ENCODE assay signal across 11 cellular contexts in the genomic region with DNA sequence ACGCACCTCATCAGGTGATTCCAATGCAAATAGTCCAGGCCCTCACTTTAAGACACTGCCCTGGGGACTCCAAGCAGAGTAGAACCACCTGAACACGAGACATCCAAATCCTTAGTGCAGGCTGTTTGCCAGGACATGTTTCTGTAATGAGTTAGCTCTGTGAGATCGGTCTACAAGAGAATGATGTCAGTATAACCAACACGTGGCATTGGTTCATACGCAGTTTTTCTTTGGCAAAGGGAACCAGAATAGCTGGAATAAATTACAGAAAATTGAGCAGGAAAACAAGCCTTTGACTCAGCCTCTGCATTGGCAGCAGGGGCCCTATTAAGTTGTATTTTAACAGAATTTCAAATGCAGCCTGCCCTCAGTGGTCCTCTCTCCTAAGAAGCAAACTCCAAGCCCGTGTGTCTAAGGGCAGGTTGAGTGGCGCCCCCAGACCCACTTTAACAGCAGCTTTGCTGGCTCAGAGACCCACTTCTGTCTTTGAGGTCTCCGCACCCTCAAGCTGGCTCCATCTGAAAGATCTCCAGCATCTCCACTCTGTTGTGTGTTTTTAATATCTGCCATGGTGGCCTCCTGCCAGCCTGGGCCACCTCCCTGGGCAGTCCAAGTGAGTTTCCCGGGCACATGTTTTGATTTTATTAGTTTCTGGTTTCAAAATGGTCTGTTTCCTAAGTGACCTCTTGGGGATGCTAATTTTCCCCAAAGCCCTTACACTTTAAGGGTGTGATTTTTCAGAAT.
DNase-seq lines count a peak whose midpoint lies in the region; ATAC-seq, FAIRE-seq and TF ChIP-seq lines count a peak whose summit lies in the region.
"Had no signal": no experiment of that assay in that cellular context is flagged by ENCODE, and none has a peak within 500 bp of the region (broad histone marks: within the 10 kb centered on the region; RNA-seq: fewer than 3 reads in every experiment).

No MANE protein-coding gene starts in this region.

- no peaks in the 10 kb centered on the region for H3K9me3 ChIP-seq in psoas muscle
- H3K9me3 ChIP-seq: esophagus squamous epithelium had no signal

- H3K4me3 Mint-ChIP-seq in activated CD4-positive, alpha-beta memory T cell treated with anti-CD3 and anti-CD28 coated beads for 36 hours, result no peak overlapping the region
- H3K4me3 Mint-ChIP-seq: naive thymus-derived CD8-positive, alpha-beta T cell had no signal

- POLR2A ChIA-PET in activated CD4-positive, alpha-beta memory T cell treated with anti-CD3 and anti-CD28 coated beads for 36 hours (lab: Charles Lee), result no interaction called here

- H3K27me3 Mint-ChIP-seq in activated CD4-positive, alpha-beta memory T cell treated with anti-CD3 and anti-CD28 coated beads for 36 hours, result no peaks in the 10 kb centered on the region
- H3K27me3 Mint-ChIP-seq: naive thymus-derived CD8-positive, alpha-beta T cell had no signal

- peak; percentile 78 to 90 (median 88) for ATAC-seq in psoas muscle
- ATAC-seq: naive thymus-derived CD8-positive, alpha-beta T cell had no signal

- no peaks in the 10 kb centered on the region for H3K9me3 Mint-ChIP-seq in activated CD4-positive, alpha-beta memory T cell treated with anti-CD3 and anti-CD28 coated beads for 36 hours
- H3K9me3 Mint-ChIP-seq: naive thymus-derived CD8-positive, alpha-beta T cell had no signal

- no peak for TF ChIP-seq POLR2A in GM12891 (IDR thresholded peaks at IDR 0.05; ENCODE audit: low read depth, low read length)

- no peaks in the 10 kb centered on the region for H3K36me3 Mint-ChIP-seq in activated CD4-positive, alpha-beta memory T cell treated with anti-CD3 and anti-CD28 coated beads for 36 hours
- H3K36me3 Mint-ChIP-seq: naive thymus-derived CD8-positive, alpha-beta T cell had no signal

- no peak overlapping the region for H3K4me3 ChIP-seq in psoas muscle
- H3K4me3 ChIP-seq: esophagus squamous epithelium had no signal

- peaks cover 81% of the 10 kb centered on the region for H3K4me1 ChIP-seq in psoas muscle

- no peaks in the 10 kb centered on the region for H3K27me3 ChIP-seq in psoas muscle (ENCODE audit: insufficient read depth in 3 of 3, low read length in 2 of 3)
- H3K27me3 ChIP-seq: esophagus squamous epithelium had no signal

- WGBS in psoas muscle, 3 donors, result 43 to 59% (median 52%) methylated on average over 9 of the region's 9 CpGs

- CTCF ChIA-PET in activated CD4-positive, alpha-beta memory T cell treated with anti-CD3 and anti-CD28 coated beads for 36 hours (lab: Charles Lee), result no interaction called here

- TF ChIP-seq CTCF in psoas muscle (IDR thresholded peaks at IDR 0.05), result no peak

- FAIRE-seq in GM12891 (lab: Jason Lieb, UNC), result no peak

- intact Hi-C loops in psoas muscle (cut with DNase I), result no loop called here
- intact Hi-C loops in activated CD4-positive, alpha-beta memory T cell treated with anti-CD3 and anti-CD28 coated beads for 36 hours (cut with micrococcal nuclease), result no loop called here

- H3K27ac ChIP-seq in psoas muscle, result peak overlapping the region; percentile 90

- H3K36me3 ChIP-seq in psoas muscle (ENCODE audit: insufficient read depth in 1 of 2, low read depth in 1 of 2), result no peaks in the 10 kb centered on the region
- H3K36me3 ChIP-seq: esophagus squamous epithelium had no signal

- peaks cover 28% of the 10 kb centered on the region for H3K4me1 Mint-ChIP-seq in activated CD4-positive, alpha-beta memory T cell treated with anti-CD3 and anti-CD28 coated beads for 36 hours (ENCODE audit: low read depth)

- H3K27ac Mint-ChIP-seq in activated CD4-positive, alpha-beta memory T cell treated with anti-CD3 and anti-CD28 coated beads for 36 hours, result no peak overlapping the region
- H3K27ac Mint-ChIP-seq: naive thymus-derived CD8-positive, alpha-beta T cell had no signal

- peak; percentile 71 for DNase-seq in GM03348 (ENCODE audit: low spot score)
- peak; percentile 5 for DNase-seq in T1000 (lab: John Stamatoyannopoulos, UW)
- DNase-seq in glomerular visceral epithelial cell (ENCODE audit: extremely low spot score), result peak; percentile 88
- DNase-seq in psoas muscle, result no peak
- no peak for DNase-seq in activated CD4-positive, alpha-beta memory T cell treated with anti-CD3 and anti-CD28 coated beads for 36 hours
- DNase-seq in GM12891 (ENCODE audit: insufficient read length, low spot score), result no peak
- no peak for DNase-seq in LoVo (ENCODE audit: low spot score)
- DNase-seq in NCI-H1417 treated with DMSO at 0.1 percent for 48 hours (lab: John Stamatoyannopoulos, UW), result no peak
- DNase-seq: activated naive CD4-positive, alpha-beta T cell treated with anti-CD3 and anti-CD28 coated beads, Interleukin-2, amount 50 U/mL, for 16 hours; esophagus squamous epithelium; naive thymus-derived CD8-positive, alpha-beta T cell had no signal

TF ChIP-seq in GM12891, 5 proteins besides CTCF, POLR2A, EP300 and RAD21:
- no peak for TF ChIP-seq POLR2AphosphoS5 (IDR thresholded peaks at IDR 0.05; ENCODE audit: low read depth, low read length)
TF ChIP-seq in GM12891: peak in this region for 0.

Comparison
In these comparisons a context has a peak if more than half of its experiments do, and no peak if none do; other contexts are left out.
1. DNase-seq: peak in GM03348 (single experiment), T1000 (single experiment) and glomerular visceral epithelial cell (single experiment); none in psoas muscle (0 of 2), activated CD4-positive, alpha-beta memory T cell treated with anti-CD3 and anti-CD28 coated beads for 36 hours (single experiment), GM12891 (single experiment), LoVo (single experiment) and NCI-H1417 treated with DMSO at 0.1 percent for 48 hours (single experiment).